8 cellular contexts compared by ENCODE assay signal in genomic region chr6:108896111-108896661, GRCh38. TPM values are rescaled to one million over a fixed set of nuclear protein-coding genes. Genes with fewer than 3 reads are reported as not detected.
DNase-seq lines count a peak whose midpoint lies in the region; ATAC-seq and TF ChIP-seq lines count a peak whose summit lies in the region.

No MANE protein-coding gene starts in this region.

- no peak for TF ChIP-seq CTCF in suprapubic skin (IDR thresholded peaks at IDR 0.05)

- H3K36me3 Mint-ChIP-seq in T-helper 2 cell treated with Interferon-gamma antibody and Interleukin-4, amounts not matched to agents 5 μg/mL and 100 μg/mL, for 36 hours (ENCODE audit: low read depth) = peaks cover 2% of the 10 kb centered on the region

- no peaks in the 10 kb centered on the region for H3K36me3 ChIP-seq in suprapubic skin

- intact Hi-C loops in Right ventricle myocardium superior (cut with DNase I) (loop anchor here (5.0 kb wide), 1 partner anchor 51 kb away; no protein-coding TSS in a partner anchor), Right ventricle myocardium inferior (cut with DNase I) (loop anchor here (2.0 to 10.0 kb wide), 5 partner anchors 47 to 334 kb away; partner anchors contain the start of genes ARMC2, FOXO3 and SESN1)

- peaks cover 9% of the 10 kb centered on the region for H3K27me3 Mint-ChIP-seq in T-helper 2 cell treated with Interferon-gamma antibody and Interleukin-4, amounts not matched to agents 5 μg/mL and 100 μg/mL, for 36 hours (ENCODE audit: low read depth)

- H3K4me3 ChIP-seq in suprapubic skin = no peak overlapping the region

- DNase-seq in Right ventricle myocardium superior (no peak), Right ventricle myocardium inferior (ENCODE audit: missing footprints) (no peak), glomerular visceral epithelial cell (ENCODE audit: extremely low spot score) (peak; percentile 50), suprapubic skin (ENCODE audit: low spot score in 2 of 2) (no peak), NCI-H1694 (lab: John Stamatoyannopoulos, UW) (no peak)
- DNase-seq in T-helper 2 cell treated with Interferon-gamma antibody and Interleukin-4, amounts not matched to agents 5 μg/mL and 100 μg/mL, for 36 hours (ENCODE audit: low spot score) = no peak
- DNase-seq in activated CD4-positive, alpha-beta T cell treated with anti-CD3 and anti-CD28 coated beads for 48 hours = no peak

- ATAC-seq in Right ventricle myocardium superior (ENCODE audit: poor library complexity) (peak; percentile 28), Right ventricle myocardium inferior (no peak), HG03097 (IDR thresholded peaks at IDR 0.05; ENCODE audit: low FRiP score, unreplicated experiment) (no peak)

- H3K27ac ChIP-seq in suprapubic skin = peak overlapping the region; percentile 36

- TF ChIP-seq POLR2A in suprapubic skin (IDR thresholded peaks at IDR 0.05) = no peak

- peak overlapping the region; percentile 89 for H3K27ac Mint-ChIP-seq in T-helper 2 cell treated with Interferon-gamma antibody and Interleukin-4, amounts not matched to agents 5 μg/mL and 100 μg/mL, for 36 hours

- peak overlapping the region; percentile 75 for H3K4me3 Mint-ChIP-seq in T-helper 2 cell treated with Interferon-gamma antibody and Interleukin-4, amounts not matched to agents 5 μg/mL and 100 μg/mL, for 36 hours

- no peaks in the 10 kb centered on the region for H3K9me3 ChIP-seq in suprapubic skin

- H3K4me1 Mint-ChIP-seq in T-helper 2 cell treated with Interferon-gamma antibody and Interleukin-4, amounts not matched to agents 5 μg/mL and 100 μg/mL, for 36 hours (ENCODE audit: low read depth) = peaks cover 29% of the 10 kb centered on the region

- H3K9me3 Mint-ChIP-seq in T-helper 2 cell treated with Interferon-gamma antibody and Interleukin-4, amounts not matched to agents 5 μg/mL and 100 μg/mL, for 36 hours = peaks cover 3% of the 10 kb centered on the region

- peaks cover 15% of the 10 kb centered on the region for H3K4me1 ChIP-seq in suprapubic skin

- H3K27me3 ChIP-seq in suprapubic skin = no peaks in the 10 kb centered on the region

- TF ChIP-seq EP300 in suprapubic skin (IDR thresholded peaks at IDR 0.05) = no peak

- WGBS in suprapubic skin = 62% methylated on average over 3 of the region's 3 CpGs

RNA-seq across cellular contexts. Expression of gene ARMC2, which starts 48.0 kb away (rescaled TPM):
- total RNA-seq in Right ventricle myocardium superior (9.5 TPM), Right ventricle myocardium inferior (9.5 TPM), suprapubic skin (1 to 10 TPM; 1.9 to 9.5 (median 3.6) TPM)
